1 cellular context compared by ENCODE assay signal in genomic region chr3:157865449-157865862, GRCh38.
TF ChIP-seq lines count a peak whose summit lies in the region.

No MANE protein-coding gene starts in this region.

TF ChIP-seq in GM23338, 12 proteins besides CTCF, POLR2A, EP300 and RAD21 (continued from another document):
- TF ChIP-seq ZNF462 (CRISPR knock-in tag; IDR thresholded peaks at IDR 0.05) = no peak
- TF ChIP-seq STAT1 (IDR thresholded peaks at IDR 0.05; ENCODE audit: unreplicated experiment) = no peak
- no peak for TF ChIP-seq NANOG (IDR thresholded peaks at IDR 0.05; ENCODE audit: borderline replicate concordance)
